In the genomic region with DNA sequence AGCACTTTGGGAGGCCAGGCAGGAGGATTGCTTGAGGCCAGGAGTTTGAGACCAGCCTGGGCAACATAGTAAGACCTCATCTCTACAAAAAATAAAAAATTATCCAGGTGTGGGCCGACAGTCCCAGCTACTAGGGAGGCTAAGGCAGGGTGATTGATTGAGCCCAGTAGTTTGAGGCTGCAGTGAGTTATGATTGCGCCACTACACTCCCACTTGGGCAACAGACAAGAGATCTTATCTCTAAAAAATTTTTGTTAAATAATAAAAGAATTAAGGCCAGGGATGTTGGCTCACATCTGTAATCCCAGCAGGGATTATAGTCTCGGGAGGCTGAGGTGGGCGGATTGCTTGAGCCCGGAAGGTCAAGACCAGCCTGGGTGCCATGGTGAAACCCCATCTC, we compare ENCODE assay signal across 2 cellular contexts.
TF ChIP-seq lines count a peak whose summit lies in the region.

No MANE protein-coding gene starts in this region.

TF ChIP-seq in SK-N-SH, 30 proteins besides CTCF, POLR2A, EP300 and RAD21 (continued from another document):
- no peak for TF ChIP-seq POLR2AphosphoS5 (IDR thresholded peaks at IDR 0.05; ENCODE audit: low read depth, low read length)

TF ChIP-seq in SK-N-SH treated with all-trans-retinoic acid at 6 μM for 48 hours, 23 proteins besides CTCF, POLR2A, EP300 and RAD21:
- TF ChIP-seq, protein P1, sequence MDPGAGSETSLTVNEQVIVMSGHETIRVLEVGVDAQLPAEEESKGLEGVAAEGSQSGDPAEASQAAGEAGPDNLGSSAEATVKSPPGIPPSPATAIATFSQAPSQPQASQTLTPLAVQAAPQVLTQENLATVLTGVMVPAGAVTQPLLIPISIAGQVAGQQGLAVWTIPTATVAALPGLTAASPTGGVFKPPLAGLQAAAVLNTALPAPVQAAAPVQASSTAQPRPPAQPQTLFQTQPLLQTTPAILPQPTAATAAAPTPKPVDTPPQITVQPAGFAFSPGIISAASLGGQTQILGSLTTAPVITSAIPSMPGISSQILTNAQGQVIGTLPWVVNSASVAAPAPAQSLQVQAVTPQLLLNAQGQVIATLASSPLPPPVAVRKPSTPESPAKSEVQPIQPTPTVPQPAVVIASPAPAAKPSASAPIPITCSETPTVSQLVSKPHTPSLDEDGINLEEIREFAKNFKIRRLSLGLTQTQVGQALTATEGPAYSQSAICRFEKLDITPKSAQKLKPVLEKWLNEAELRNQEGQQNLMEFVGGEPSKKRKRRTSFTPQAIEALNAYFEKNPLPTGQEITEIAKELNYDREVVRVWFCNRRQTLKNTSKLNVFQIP (CRISPR knock-in tag; IDR thresholded peaks at IDR 0.05; ENCODE audit: borderline replicate concordance, low read depth), result no peak
- TF ChIP-seq TCF4 (CRISPR knock-in tag; IDR thresholded peaks at IDR 0.05; ENCODE audit: borderline replicate concordance) (no peak), PPARA (CRISPR knock-in tag; IDR thresholded peaks at IDR 0.05; ENCODE audit: borderline replicate concordance) (no peak), SNAI2 (CRISPR knock-in tag; IDR thresholded peaks at IDR 0.05) (no peak), CSRNP3 (CRISPR knock-in tag; IDR thresholded peaks at IDR 0.05) (no peak), ZNF8 (CRISPR knock-in tag; IDR thresholded peaks at IDR 0.05) (no peak), ZNF565 (CRISPR knock-in tag; conservative IDR thresholded peaks at IDR 0.05; ENCODE audit: low read depth) (no peak), BACH2 (CRISPR knock-in tag; IDR thresholded peaks at IDR 0.05; ENCODE audit: borderline replicate concordance) (no peak), ZC3H10 (CRISPR knock-in tag; IDR thresholded peaks at IDR 0.05) (no peak), ESRRG (CRISPR knock-in tag; IDR thresholded peaks at IDR 0.05) (no peak), OSR1 (CRISPR knock-in tag; IDR thresholded peaks at IDR 0.05) (no peak), TSHZ2 (CRISPR knock-in tag; IDR thresholded peaks at IDR 0.05) (no peak), ISL1 (CRISPR knock-in tag; IDR thresholded peaks at IDR 0.05) (no peak)
- TF ChIP-seq, protein P2, sequence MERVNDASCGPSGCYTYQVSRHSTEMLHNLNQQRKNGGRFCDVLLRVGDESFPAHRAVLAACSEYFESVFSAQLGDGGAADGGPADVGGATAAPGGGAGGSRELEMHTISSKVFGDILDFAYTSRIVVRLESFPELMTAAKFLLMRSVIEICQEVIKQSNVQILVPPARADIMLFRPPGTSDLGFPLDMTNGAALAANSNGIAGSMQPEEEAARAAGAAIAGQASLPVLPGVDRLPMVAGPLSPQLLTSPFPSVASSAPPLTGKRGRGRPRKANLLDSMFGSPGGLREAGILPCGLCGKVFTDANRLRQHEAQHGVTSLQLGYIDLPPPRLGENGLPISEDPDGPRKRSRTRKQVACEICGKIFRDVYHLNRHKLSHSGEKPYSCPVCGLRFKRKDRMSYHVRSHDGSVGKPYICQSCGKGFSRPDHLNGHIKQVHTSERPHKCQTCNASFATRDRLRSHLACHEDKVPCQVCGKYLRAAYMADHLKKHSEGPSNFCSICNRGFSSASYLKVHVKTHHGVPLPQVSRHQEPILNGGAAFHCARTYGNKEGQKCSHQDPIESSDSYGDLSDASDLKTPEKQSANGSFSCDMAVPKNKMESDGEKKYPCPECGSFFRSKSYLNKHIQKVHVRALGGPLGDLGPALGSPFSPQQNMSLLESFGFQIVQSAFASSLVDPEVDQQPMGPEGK (CRISPR knock-in tag; IDR thresholded peaks at IDR 0.05; ENCODE audit: borderline replicate concordance), result no peak
